Comparison of ENCODE assay signal across 31 cellular contexts in genomic region chr19:46760363-46760762, GRCh38. TPM values are rescaled to one million over a fixed set of nuclear protein-coding genes. Genes with fewer than 3 reads are reported as not detected.
DNase-seq lines count a peak whose midpoint lies in the region; ATAC-seq and TF ChIP-seq lines count a peak whose summit lies in the region.
"Had no signal": no experiment of that assay in that cellular context is flagged by ENCODE, and none has a peak within 500 bp of the region (broad histone marks: within the 10 kb centered on the region; RNA-seq: fewer than 3 reads in every experiment).

No MANE protein-coding gene starts in this region.

- intact Hi-C loops in breast epithelium (cut with DNase I; ENCODE audit: low total_unique reads) = no loop called here
- intact Hi-C loops in MCF 10A (cut with micrococcal nuclease) = no loop called here
- intact Hi-C loops in transverse colon (cut with DNase I; ENCODE audit: low total_unique reads) = no loop called here
- intact Hi-C loops in left ventricle myocardium superior (cut with micrococcal nuclease) = loop anchor here (10.0 kb wide), 1 partner anchor 64 kb away; no protein-coding TSS in a partner anchor

- in situ Hi-C loops in transverse colon (cut with MboI; ENCODE audit: low pct_ligation_motif_present in 1 of 4, low pct_unique_long_range_greater_than_20kb in 1 of 4, low sequenced_read_pairs in 3 of 4) = loop anchor here in 1 of 4 donors (5.0 to 25.0 kb wide), 2 partner anchors 82 to 227 kb away; no protein-coding TSS in a partner anchor

- no peak for TF ChIP-seq CTCF in breast epithelium (IDR thresholded peaks at IDR 0.05)
- no peak for TF ChIP-seq CTCF in MCF 10A (IDR thresholded peaks at IDR 0.05; ENCODE audit: unreplicated experiment)
- TF ChIP-seq CTCF in osteocyte (IDR thresholded peaks at IDR 0.05) = no peak
- no peak for TF ChIP-seq CTCF in transverse colon (IDR thresholded peaks at IDR 0.05)

- TF ChIP-seq EP300 in transverse colon (IDR thresholded peaks at IDR 0.05; ENCODE audit: low read depth) = no peak

- no peak overlapping the region for H3K4me3 Mint-ChIP-seq in MCF 10A (ENCODE audit: unreplicated experiment)
- H3K4me3 Mint-ChIP-seq in osteocyte (ENCODE audit: unreplicated experiment) = no peak overlapping the region
- H3K4me3 Mint-ChIP-seq: activated naive CD8-positive, alpha-beta T cell; CD4-positive, CD25-positive, alpha-beta regulatory T cell; naive thymus-derived CD4-positive, alpha-beta T cell had no signal

- H3K9me3 ChIP-seq in breast epithelium (no peaks in the 10 kb centered on the region), esophagus (ENCODE audit: control insufficient read depth in 2 of 2, insufficient read depth in 1 of 2, low read depth in 1 of 2, low read length in 1 of 2) (no peaks in the 10 kb centered on the region), transverse colon (no peaks in the 10 kb centered on the region)
- H3K9me3 ChIP-seq: left ventricle myocardium inferior, right atrium auricular region had no signal

- CTCF ChIA-PET in MCF 10A (lab: Yijun Ruan, JAX) = interaction anchor here (0.5 to 7.3 kb wide), 5 partner anchors 10 to 78 kb away, joined by 3 to 133 read pairs (median 3); no protein-coding TSS in a partner anchor

- BruUV-seq in MCF 10A (replicated peaks; lab: Mats Ljungman, UMichigan) = no TSS peak

- H3K27me3 Mint-ChIP-seq in MCF 10A (ENCODE audit: insufficient read depth, unreplicated experiment) (no peaks in the 10 kb centered on the region), osteocyte (ENCODE audit: unreplicated experiment) (no peaks in the 10 kb centered on the region)
- H3K27me3 Mint-ChIP-seq: activated naive CD8-positive, alpha-beta T cell; CD4-positive, CD25-positive, alpha-beta regulatory T cell; naive thymus-derived CD4-positive, alpha-beta T cell had no signal

- POLR2A ChIA-PET in MCF 10A (lab: Yijun Ruan, JAX) = interaction anchor here (0.6 to 10.6 kb wide), 6 partner anchors 20 to 384 kb away, joined by 3 to 147 read pairs (median 4); partner anchors contain the start of gene SLC1A5

- peaks cover 6 to 7% of the 10 kb centered on the region in 2 donors for H3K4me1 ChIP-seq in breast epithelium
- peaks cover 2 to 5% of the 10 kb centered on the region in 2 donors for H3K4me1 ChIP-seq in esophagus (ENCODE audit: control insufficient read depth in 2 of 2, insufficient read depth in 2 of 2, low read length in 1 of 2)
- H3K4me1 ChIP-seq in transverse colon = peaks cover 7 to 23% (median 15%) of the 10 kb centered on the region in 4 donors

- ATAC-seq in left ventricle myocardium superior (no peak), GM21619 (IDR thresholded peaks at IDR 0.05; ENCODE audit: unreplicated experiment) (no peak)
- ATAC-seq: naive thymus-derived CD4-positive, alpha-beta T cell had no signal

- H3K9me3 Mint-ChIP-seq in MCF 10A (ENCODE audit: unreplicated experiment) (no peaks in the 10 kb centered on the region), osteocyte (ENCODE audit: unreplicated experiment) (no peaks in the 10 kb centered on the region)
- H3K9me3 Mint-ChIP-seq: CD4-positive, CD25-positive, alpha-beta regulatory T cell; naive thymus-derived CD4-positive, alpha-beta T cell had no signal

- H3K36me3 ChIP-seq in breast epithelium (no peaks in the 10 kb centered on the region), esophagus (ENCODE audit: control insufficient read depth in 2 of 2, insufficient read depth in 2 of 2, low read length in 1 of 2) (peaks cover 0 to 11% of the 10 kb centered on the region in 2 donors), transverse colon (peaks cover 0 to 6% (median 0%) of the 10 kb centered on the region in 4 donors)

- 71 to 81% methylated on average over 5 of the region's 5 CpGs for WGBS in esophagus, 2 donors
- 89 to 100% methylated on average over 3 to 5 of the region's 5 CpGs for WGBS in transverse colon (ENCODE audit: low coverage in 1 of 2), 2 donors

- DNase-seq in breast epithelium (ENCODE audit: low spot score in 2 of 2) (no peak), MCF 10A (ENCODE audit: unreplicated experiment) (no peak), osteocyte (ENCODE audit: extremely low spot score, unreplicated experiment) (no peak), transverse colon (no peak), left ventricle myocardium superior (no peak)
- DNase-seq in stimulated activated naive CD4-positive, alpha-beta T cell (lab: John Stamatoyannopoulos, UW) = no peak
- DNase-seq: activated CD4-positive, alpha-beta T cell treated with anti-CD3 and anti-CD28 coated beads for 48 hours; activated effector memory CD4-positive, alpha-beta T cell treated with anti-CD3 and anti-CD28 coated beads, Interleukin-2, amount 50 U/mL, for 16 hours; anterior cingulate cortex; Calu3; CD4-positive, CD25-positive, alpha-beta regulatory T cell; DMS79 treated with DMSO at 0.1 percent for 48 hours; effector CD4-positive, alpha-beta T cell; GF-D8; head of caudate nucleus; islet precursor cell; left ventricle myocardium inferior; midbrain; naive thymus-derived CD4-positive, alpha-beta T cell; NCI-H1092 treated with DMSO at 0.1 percent for 48 hours; NCI-H187 treated with DMSO at 0.1 percent for 48 hours; NCI-H2171; NCI-H510A treated with DMSO at 0.1 percent for 48 hours; occipital lobe; stimulated activated CD4-positive, alpha-beta T cell treated with anti-CD3 and anti-CD28 coated beads, Interleukin-4, amount 100 ng/mL, for 1 hour had no signal

- TF ChIP-seq POLR2A in breast epithelium (IDR thresholded peaks at IDR 0.05) = no peak
- TF ChIP-seq POLR2A in transverse colon (IDR thresholded peaks at IDR 0.05) = no peak

- H3K27ac ChIP-seq in breast epithelium (peak overlapping the region; percentile 92 to 93), esophagus (ENCODE audit: low read depth in 2 of 2, low read length in 1 of 2) (peak overlapping the region; percentile 75 to 78), transverse colon (peak overlapping the region; percentile 4 to 55 (median 30))
- H3K27ac ChIP-seq: 22Rv1, right atrium auricular region had no signal

- H3K4me1 Mint-ChIP-seq in MCF 10A (ENCODE audit: insufficient read depth, unreplicated experiment) (peaks cover 7% of the 10 kb centered on the region), osteocyte (ENCODE audit: unreplicated experiment) (peaks cover 17% of the 10 kb centered on the region)

- H3K36me3 Mint-ChIP-seq in MCF 10A (ENCODE audit: insufficient read depth, unreplicated experiment) (no peaks in the 10 kb centered on the region), osteocyte (ENCODE audit: unreplicated experiment) (peaks cover 6% of the 10 kb centered on the region)
- H3K36me3 Mint-ChIP-seq: activated naive CD8-positive, alpha-beta T cell; CD4-positive, CD25-positive, alpha-beta regulatory T cell had no signal

- no peak overlapping the region for H3K4me3 ChIP-seq in breast epithelium
- no peak overlapping the region for H3K4me3 ChIP-seq in esophagus (ENCODE audit: low read depth in 1 of 2, low read length in 2 of 2)
- no peak overlapping the region for H3K4me3 ChIP-seq in transverse colon
- H3K4me3 ChIP-seq: K562, left ventricle myocardium inferior, right atrium auricular region had no signal

- H3K27ac Mint-ChIP-seq in MCF 10A (ENCODE audit: low read depth, unreplicated experiment) (no peak overlapping the region), osteocyte (ENCODE audit: unreplicated experiment) (peak overlapping the region; percentile 47)
- H3K27ac Mint-ChIP-seq: activated naive CD8-positive, alpha-beta T cell; CD4-positive, CD25-positive, alpha-beta regulatory T cell; naive thymus-derived CD4-positive, alpha-beta T cell had no signal

- H3K27me3 ChIP-seq in breast epithelium (no peaks in the 10 kb centered on the region), esophagus (ENCODE audit: control insufficient read depth in 1 of 2, insufficient read depth in 2 of 2, low read length in 2 of 2) (no peaks in the 10 kb centered on the region), transverse colon (no peaks in the 10 kb centered on the region)
- H3K27me3 ChIP-seq: right atrium auricular region had no signal

RNA-seq across cellular contexts. Expression of gene STRN4, which starts 14.1 kb away (rescaled TPM):
- total RNA-seq in breast epithelium = 10 to 100 TPM; 45.0 to 57.0 (median 53.7) TPM
- 90.1 and 92.3 TPM in 2 replicates for total RNA-seq in MCF 10A (2022)
- polyA plus RNA-seq in esophagus = 10 to 100 TPM; 53.2 to 55.6 TPM
- 87.1 and 93.5 TPM in 2 replicates for total RNA-seq in osteocyte
- 100 to 1,000 TPM in 3 of 4 donors, 10 to 100 TPM in 1; 81.6 to 306 (median 174) TPM for total RNA-seq in transverse colon
- total RNA-seq in left ventricle myocardium superior = 49.0 TPM

RNA-seq across cellular contexts. Expression of gene FKRP, which starts 14.5 kb away (rescaled TPM):
- total RNA-seq in breast epithelium = 10 to 100 TPM; 11.4 to 23.1 (median 12.1) TPM
- 21.2 and 23.9 TPM in 2 replicates for total RNA-seq in MCF 10A (2022)
- polyA plus RNA-seq in esophagus = 10 to 100 TPM in 1 of 2 donors, 1 to 10 TPM in 1; 7.1 to 10.1 TPM
- 34.0 and 37.7 TPM in 2 replicates for total RNA-seq in osteocyte
- 10 to 100 TPM in 3 of 4 donors, 1 to 10 TPM in 1; 9.7 to 16.1 (median 11.8) TPM for total RNA-seq in transverse colon
- 15.3 TPM for total RNA-seq in left ventricle myocardium superior

RNA-seq across cellular contexts. Expression of gene SLC1A5, which starts 28.0 kb away (rescaled TPM):
- total RNA-seq in breast epithelium (100 to 1,000 TPM; 121 to 146 (median 121) TPM), MCF 10A (2022) (372 and 417 TPM in 2 replicates), osteocyte (313 and 354 TPM in 2 replicates), transverse colon (100 to 1,000 TPM in 1 of 4 donors, 10 to 100 TPM in 3; 19.8 to 104 (median 91.4) TPM), left ventricle myocardium superior (6.9 TPM)
- 10 to 100 TPM; 40.3 to 84.4 TPM for polyA plus RNA-seq in esophagus

RNA-seq across cellular contexts. Expression of gene PRKD2, which starts 43.4 kb away (rescaled TPM):
- total RNA-seq in breast epithelium (10 to 100 TPM; 13.1 to 36.7 (median 25.5) TPM), MCF 10A (2022) (30.4 and 35.9 TPM in 2 replicates), osteocyte (41.9 and 43.9 TPM in 2 replicates), transverse colon (100 to 1,000 TPM in 1 of 4 donors, 10 to 100 TPM in 3; 40.1 to 201 (median 53.5) TPM), left ventricle myocardium superior (9.3 TPM)
- 10 to 100 TPM; 30.1 to 34.7 TPM for polyA plus RNA-seq in esophagus

Comparison
In these comparisons a context has a peak if more than half of its experiments do, and no peak if none do; other contexts are left out.
1. H3K27ac ChIP-seq: peak in every context shown above with its lines; median percentile 92 in breast epithelium; 76 in esophagus; 30 in transverse colon.